Comparison of ENCODE assay signal across 17 cellular contexts in the genomic region with DNA sequence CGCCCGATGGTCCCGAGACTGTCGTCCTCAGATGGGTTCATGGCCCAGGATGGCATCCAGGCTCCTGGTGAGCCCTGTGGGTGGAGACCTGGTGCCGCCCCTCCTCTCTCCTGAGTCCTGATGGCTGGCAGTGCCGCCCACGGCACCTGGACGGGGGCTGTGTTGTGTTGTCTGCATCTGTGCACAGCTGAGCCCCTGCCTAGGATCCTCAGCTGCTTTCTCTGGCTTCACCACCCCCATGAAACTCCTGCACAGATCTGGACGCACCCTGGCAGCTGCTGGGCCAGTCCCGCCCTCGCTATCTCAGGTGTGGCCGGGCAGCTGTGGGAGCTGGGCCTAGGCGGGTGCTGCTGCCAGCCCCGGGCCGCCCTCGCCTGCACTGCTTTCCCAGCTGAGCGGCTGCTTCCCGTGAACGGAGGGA. TPM values are rescaled to one million over a fixed set of nuclear protein-coding genes. Genes with fewer than 3 reads are reported as not detected.
DNase-seq lines count a peak whose midpoint lies in the region; ATAC-seq and TF ChIP-seq lines count a peak whose summit lies in the region.
"Had no signal": no experiment of that assay in that cellular context is flagged by ENCODE, and none has a peak within 500 bp of the region (broad histone marks: within the 10 kb centered on the region; RNA-seq: fewer than 3 reads in every experiment).

No MANE protein-coding gene starts in this region.

- no peak overlapping the region for H4K8ac ChIP-seq in mesendoderm (ENCODE audit: low read depth, low read length)

- no peak overlapping the region for H4K5ac ChIP-seq in mesendoderm (ENCODE audit: low read length)

- no peaks in the 10 kb centered on the region for H3K36me3 ChIP-seq in mucosa of stomach (ENCODE audit: control insufficient read depth, insufficient read depth, low read length)
- no peaks in the 10 kb centered on the region for H3K36me3 ChIP-seq in endodermal cell (ENCODE audit: control insufficient read depth, insufficient read depth, low read length)
- H3K36me3 ChIP-seq in mesendoderm (ENCODE audit: control insufficient read depth, insufficient read depth, low read length): no peaks in the 10 kb centered on the region
- H3K36me3 ChIP-seq: HAP-1, MG63 had no signal

- DNase-seq in NCI-H2171 treated with DMSO at 0.1 percent for 48 hours (lab: John Stamatoyannopoulos, UW): peak; percentile 59
- DNase-seq in endodermal cell: no peak
- DNase-seq in mesendoderm: no peak
- DNase-seq in activated naive CD8-positive, alpha-beta T cell treated with anti-CD3 and anti-CD28 coated beads, Interleukin-2, amount 50 U/mL, for 24 hours: no peak
- DNase-seq: DND-41, IMR-90, Karpas-422, MG63, NCI-H1092, NCI-H2081 treated with DMSO at 0.1 percent for 48 hours, NCI-H748 treated with DMSO at 0.1 percent for 48 hours had no signal

- H3K27me3 Mint-ChIP-seq in endodermal cell (ENCODE audit: insufficient read depth): no peaks in the 10 kb centered on the region
- H3K27me3 Mint-ChIP-seq in activated naive CD8-positive, alpha-beta T cell treated with anti-CD3 and anti-CD28 coated beads, Interleukin-2, amount 50 U/mL, for 24 hours: no peaks in the 10 kb centered on the region

- no peaks in the 10 kb centered on the region for H3K36me3 Mint-ChIP-seq in endodermal cell (ENCODE audit: low read depth)
- no peaks in the 10 kb centered on the region for H3K36me3 Mint-ChIP-seq in activated naive CD8-positive, alpha-beta T cell treated with anti-CD3 and anti-CD28 coated beads, Interleukin-2, amount 50 U/mL, for 24 hours (ENCODE audit: low read depth)

- H3K79me2 ChIP-seq in mesendoderm (ENCODE audit: control insufficient read depth, insufficient read depth, low read length): no peaks in the 10 kb centered on the region

- H3K23ac ChIP-seq in mesendoderm (ENCODE audit: low read length): no peak overlapping the region

- H3K27ac ChIP-seq in C4-2B: peak overlapping the region; percentile 46; the same call in 1 of the 2 replicates
- peak overlapping the region; percentile 29 for H3K27ac ChIP-seq in cingulate gyrus (ENCODE audit: low read depth, low read length)
- H3K27ac ChIP-seq in endodermal cell (ENCODE audit: low read depth, low read length): no peak overlapping the region
- H3K27ac ChIP-seq in mesendoderm (ENCODE audit: low read depth, low read length): no peak overlapping the region
- H3K27ac ChIP-seq: SK-N-MC had no signal

- H3K9ac ChIP-seq in mucosa of stomach (ENCODE audit: low read length) (peak overlapping the region; percentile 61), endodermal cell (ENCODE audit: extremely low read depth, low read length, poor library complexity, severe bottlenecking) (no peak overlapping the region), mesendoderm (ENCODE audit: low read length) (no peak overlapping the region)

- H3K56ac ChIP-seq in mesendoderm (ENCODE audit: low read length): no peak overlapping the region

- no peak overlapping the region for H3K4me2 ChIP-seq in mesendoderm (ENCODE audit: low read length)

- H3K27ac Mint-ChIP-seq in endodermal cell: no peak overlapping the region
- H3K27ac Mint-ChIP-seq in activated naive CD8-positive, alpha-beta T cell treated with anti-CD3 and anti-CD28 coated beads, Interleukin-2, amount 50 U/mL, for 24 hours: no peak overlapping the region

- no peak overlapping the region for H3K4ac ChIP-seq in mesendoderm (ENCODE audit: low read depth, low read length)

- H3K4me3 Mint-ChIP-seq in endodermal cell: no peak overlapping the region
- H3K4me3 Mint-ChIP-seq in activated naive CD8-positive, alpha-beta T cell treated with anti-CD3 and anti-CD28 coated beads, Interleukin-2, amount 50 U/mL, for 24 hours: no peak overlapping the region

- ATAC-seq in GM18909 (IDR thresholded peaks at IDR 0.05; ENCODE audit: poor library complexity, unreplicated experiment): no peak
- no peak for ATAC-seq in activated naive CD8-positive, alpha-beta T cell treated with anti-CD3 and anti-CD28 coated beads, Interleukin-2, amount 50 U/mL, for 24 hours

- H2BK15ac ChIP-seq in mesendoderm (replicated peaks; ENCODE audit: low read depth): no peak overlapping the region

- no peaks in the 10 kb centered on the region for H3K9me3 ChIP-seq in mucosa of stomach (ENCODE audit: control insufficient read depth, low read length)
- no peaks in the 10 kb centered on the region for H3K9me3 ChIP-seq in endodermal cell (ENCODE audit: control insufficient read depth, low read length)
- H3K9me3 ChIP-seq: HAP-1, MG63 had no signal

- peaks cover 67% of the 10 kb centered on the region for H3K4me1 ChIP-seq in mucosa of stomach (ENCODE audit: control insufficient read depth, insufficient read depth, low read length)
- H3K4me1 ChIP-seq in endodermal cell (ENCODE audit: control insufficient read depth, insufficient read depth, low read length): peaks cover 6% of the 10 kb centered on the region
- H3K4me1 ChIP-seq in mesendoderm (ENCODE audit: control insufficient read depth, low read depth, low read length): no peaks in the 10 kb centered on the region
- H3K4me1 ChIP-seq: HAP-1 had no signal

- no peak overlapping the region for H2AK5ac ChIP-seq in mesendoderm (ENCODE audit: low read length)

- no peak overlapping the region for H2BK5ac ChIP-seq in mesendoderm (ENCODE audit: low read length)

- H3K18ac ChIP-seq in mesendoderm (ENCODE audit: low read length): no peak overlapping the region

- no peaks in the 10 kb centered on the region for H3K9me3 Mint-ChIP-seq in endodermal cell
- H3K9me3 Mint-ChIP-seq in activated naive CD8-positive, alpha-beta T cell treated with anti-CD3 and anti-CD28 coated beads, Interleukin-2, amount 50 U/mL, for 24 hours: no peaks in the 10 kb centered on the region

- TF ChIP-seq CTCF in C4-2B (conservative IDR thresholded peaks at IDR 0.05): no peak
- no peak for TF ChIP-seq CTCF in endodermal cell (conservative IDR thresholded peaks at IDR 0.05)

- H3K27me3 ChIP-seq in mucosa of stomach (ENCODE audit: control insufficient read depth, insufficient read depth, low read length) (no peaks in the 10 kb centered on the region), endodermal cell (ENCODE audit: control insufficient read depth, insufficient read depth, low read length, poor library complexity, severe bottlenecking) (no peaks in the 10 kb centered on the region), mesendoderm (ENCODE audit: insufficient read depth, low read length, poor library complexity) (no peaks in the 10 kb centered on the region)

- no peak overlapping the region for H2BK120ac ChIP-seq in mesendoderm (ENCODE audit: low read depth, low read length)

- peaks cover 23% of the 10 kb centered on the region for H3K4me1 Mint-ChIP-seq in endodermal cell
- no peaks in the 10 kb centered on the region for H3K4me1 Mint-ChIP-seq in activated naive CD8-positive, alpha-beta T cell treated with anti-CD3 and anti-CD28 coated beads, Interleukin-2, amount 50 U/mL, for 24 hours

- H3K4me3 ChIP-seq in mucosa of stomach (ENCODE audit: low read length): peak overlapping the region; percentile 32
- no peak overlapping the region for H3K4me3 ChIP-seq in endodermal cell (ENCODE audit: low read length)
- H3K4me3 ChIP-seq in mesendoderm (ENCODE audit: low read length): no peak overlapping the region
- H3K4me3 ChIP-seq: HAP-1, MG63, SK-N-MC had no signal

- 89 to 90% methylated on average over 18 to 19 of the region's 19 CpGs for WGBS in endodermal cell (ENCODE audit: insufficient coverage in 1 of 2, insufficient read length in 1 of 2), 2 experiments
- no CpG with 5 or more reads among the region's 19 CpGs for WGBS in mesendoderm (ENCODE audit: extremely low coverage, insufficient coverage, low lambda C conversion rate)

- no peaks in the 10 kb centered on the region for H3K79me1 ChIP-seq in mesendoderm (ENCODE audit: low read length)

RNA-seq across cellular contexts. Expression of a gene that starts 27.7 kb away (rescaled TPM):
- total RNA-seq in endodermal cell: 10 to 100 TPM; 48.0 to 49.9 TPM
- polyA plus RNA-seq in endodermal cell (2013, experiment 1 of 2): 29.6 TPM
- polyA plus RNA-seq in endodermal cell (2013, experiment 2 of 2): 27.9 TPM
- polyA plus RNA-seq in mesendoderm (2013, experiment 1 of 2): 2.9 TPM
- polyA plus RNA-seq in mesendoderm (2013, experiment 2 of 2): 3.2 TPM
- polyA plus RNA-seq: IMR-90 had no signal

Comparison
In these comparisons a context has a peak if more than half of its experiments do, and no peak if none do; other contexts are left out.
1. H3K27ac ChIP-seq: peak in C4-2B (single experiment) and cingulate gyrus (single experiment); none in endodermal cell (single experiment) and mesendoderm (single experiment).